Comparison of ENCODE assay signal across 1 cellular context in the genomic region with DNA sequence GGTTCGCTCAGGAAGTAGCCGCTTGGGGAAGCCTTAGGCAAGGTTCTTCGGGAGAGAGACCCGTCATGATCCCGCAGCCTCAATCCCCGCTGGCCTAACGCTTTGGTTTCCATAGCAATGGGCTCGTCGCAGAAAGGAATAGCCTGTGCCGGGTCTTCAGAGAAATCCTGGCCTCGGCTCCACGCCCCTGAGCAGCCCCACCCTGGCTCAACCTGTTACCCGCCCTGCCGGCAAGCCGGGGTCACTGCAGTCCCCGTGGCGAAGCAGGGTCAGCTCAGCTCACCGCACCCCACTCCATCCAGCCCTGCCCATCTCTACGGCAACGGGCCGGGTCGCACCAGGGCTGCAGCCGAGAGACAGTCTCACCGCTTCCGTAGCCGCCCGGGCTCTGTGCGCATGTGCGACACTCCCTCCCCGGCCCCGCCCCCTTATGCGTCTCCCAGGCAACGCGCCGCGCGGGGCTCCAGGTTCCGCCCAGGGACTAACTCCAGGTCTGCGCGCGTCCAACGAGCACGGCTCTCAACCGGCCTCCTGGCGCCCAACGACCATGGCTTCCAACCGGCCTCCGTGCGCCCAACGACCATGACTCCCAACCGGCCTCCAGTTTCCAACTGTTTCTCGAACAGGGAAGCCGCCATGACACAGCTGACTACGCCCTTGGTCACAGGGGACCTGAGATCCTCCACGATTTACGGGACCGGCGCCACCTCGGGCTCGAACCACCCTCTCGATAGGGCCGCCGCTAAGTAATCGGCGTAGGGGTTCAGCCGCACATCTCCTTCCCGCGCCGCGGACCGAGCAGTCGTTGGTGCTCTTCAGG.
TF ChIP-seq lines count a peak whose summit lies in the region.

Gene DUSP18 (minus strand): TSS at position 390 of the 820 bp plus-strand sequence. CDS start 3,872 bp downstream, outside the sequence.

TF ChIP-seq in HepG2, 621 proteins besides CTCF, POLR2A, EP300 and RAD21 (continued from another document and continues in another):
- TF ChIP-seq ZNF7 (CRISPR knock-in tag; IDR thresholded peaks at IDR 0.05) (no peak), ZNF383 (CRISPR knock-in tag; IDR thresholded peaks at IDR 0.05; ENCODE audit: borderline replicate concordance) (no peak), CBX5 (CRISPR knock-in tag; IDR thresholded peaks at IDR 0.05; ENCODE audit: borderline replicate concordance) (no peak), KDM6A (CRISPR knock-in tag; IDR thresholded peaks at IDR 0.05; ENCODE audit: low read depth) (no peak), ZNF337 (CRISPR knock-in tag; IDR thresholded peaks at IDR 0.05; ENCODE audit: borderline replicate concordance, low read depth) (no peak), ZNF768 (CRISPR knock-in tag; IDR thresholded peaks at IDR 0.05) (peak; percentile 14; the same call in 1 of the 2 replicates), SUZ12 (IDR thresholded peaks at IDR 0.05; ENCODE audit: low read depth, low read length) (no peak), SNRNP70 (IDR thresholded peaks at IDR 0.05; ENCODE audit: low read depth, low read length) (no peak), HIVEP1 (CRISPR knock-in tag; IDR thresholded peaks at IDR 0.05) (no peak; the same call in 1 of the 2 replicates), ZNF841 (CRISPR knock-in tag; IDR thresholded peaks at IDR 0.05; ENCODE audit: borderline replicate concordance) (no peak), ZBTB4 (CRISPR knock-in tag; IDR thresholded peaks at IDR 0.05; ENCODE audit: borderline replicate concordance) (no peak), ZFYVE20 (CRISPR knock-in tag; IDR thresholded peaks at IDR 0.05; ENCODE audit: borderline replicate concordance, low read depth) (0 out of 2 replicates have a peak, but pooled peaks have one; percentile 26), PAWR (CRISPR knock-in tag; IDR thresholded peaks at IDR 0.05; ENCODE audit: borderline replicate concordance) (no peak), ZNF224 (CRISPR knock-in tag; IDR thresholded peaks at IDR 0.05) (no peak), ZNF354B (CRISPR knock-in tag; IDR thresholded peaks at IDR 0.05) (no peak), KLF12 (CRISPR knock-in tag; IDR thresholded peaks at IDR 0.05; ENCODE audit: borderline replicate concordance) (peak; percentile 63; the same call in 1 of the 2 replicates), CCAR2 (optimal IDR thresholded peaks at IDR 0.05; ENCODE audit: low read depth, low read length) (no peak), ARHGAP35 (CRISPR knock-in tag; IDR thresholded peaks at IDR 0.05; ENCODE audit: borderline replicate concordance) (no peak), FOXO1 (CRISPR knock-in tag; IDR thresholded peaks at IDR 0.05) (no peak), NFRKB (IDR thresholded peaks at IDR 0.05) (no peak), NBN (conservative IDR thresholded peaks at IDR 0.05) (no peak), BHLHE40 (IDR thresholded peaks at IDR 0.05; ENCODE audit: low read length) (no peak), PLRG1 (conservative IDR thresholded peaks at IDR 0.05) (no peak), HDAC6 (IDR thresholded peaks at IDR 0.05; ENCODE audit: low read depth, low read length) (no peak), NFIC (IDR thresholded peaks at IDR 0.05; ENCODE audit: low read length) (no peak), ATRX (CRISPR knock-in tag; IDR thresholded peaks at IDR 0.05; ENCODE audit: borderline replicate concordance) (no peak), ZNF546 (CRISPR knock-in tag; conservative IDR thresholded peaks at IDR 0.05) (no peak), ZNF292 (CRISPR knock-in tag; IDR thresholded peaks at IDR 0.05; ENCODE audit: borderline replicate concordance, low read depth) (no peak), MIER3 (CRISPR knock-in tag; IDR thresholded peaks at IDR 0.05; ENCODE audit: borderline replicate concordance) (no peak), ZNF703 (CRISPR knock-in tag; IDR thresholded peaks at IDR 0.05; ENCODE audit: borderline replicate concordance) (no peak)
- TF ChIP-seq, protein P1, sequence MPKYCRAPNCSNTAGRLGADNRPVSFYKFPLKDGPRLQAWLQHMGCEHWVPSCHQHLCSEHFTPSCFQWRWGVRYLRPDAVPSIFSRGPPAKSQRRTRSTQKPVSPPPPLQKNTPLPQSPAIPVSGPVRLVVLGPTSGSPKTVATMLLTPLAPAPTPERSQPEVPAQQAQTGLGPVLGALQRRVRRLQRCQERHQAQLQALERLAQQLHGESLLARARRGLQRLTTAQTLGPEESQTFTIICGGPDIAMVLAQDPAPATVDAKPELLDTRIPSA (CRISPR knock-in tag; IDR thresholded peaks at IDR 0.05; ENCODE audit: borderline replicate concordance) = no peak
- TF ChIP-seq, protein P2, sequence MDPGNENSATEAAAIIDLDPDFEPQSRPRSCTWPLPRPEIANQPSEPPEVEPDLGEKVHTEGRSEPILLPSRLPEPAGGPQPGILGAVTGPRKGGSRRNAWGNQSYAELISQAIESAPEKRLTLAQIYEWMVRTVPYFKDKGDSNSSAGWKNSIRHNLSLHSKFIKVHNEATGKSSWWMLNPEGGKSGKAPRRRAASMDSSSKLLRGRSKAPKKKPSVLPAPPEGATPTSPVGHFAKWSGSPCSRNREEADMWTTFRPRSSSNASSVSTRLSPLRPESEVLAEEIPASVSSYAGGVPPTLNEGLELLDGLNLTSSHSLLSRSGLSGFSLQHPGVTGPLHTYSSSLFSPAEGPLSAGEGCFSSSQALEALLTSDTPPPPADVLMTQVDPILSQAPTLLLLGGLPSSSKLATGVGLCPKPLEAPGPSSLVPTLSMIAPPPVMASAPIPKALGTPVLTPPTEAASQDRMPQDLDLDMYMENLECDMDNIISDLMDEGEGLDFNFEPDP (CRISPR knock-in tag; conservative IDR thresholded peaks at IDR 0.05) = no peak
- TF ChIP-seq, protein P3, sequence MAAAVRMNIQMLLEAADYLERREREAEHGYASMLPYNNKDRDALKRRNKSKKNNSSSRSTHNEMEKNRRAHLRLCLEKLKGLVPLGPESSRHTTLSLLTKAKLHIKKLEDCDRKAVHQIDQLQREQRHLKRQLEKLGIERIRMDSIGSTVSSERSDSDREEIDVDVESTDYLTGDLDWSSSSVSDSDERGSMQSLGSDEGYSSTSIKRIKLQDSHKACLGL (CRISPR knock-in tag; IDR thresholded peaks at IDR 0.05) = 0 out of 2 replicates have a peak, but pooled peaks have one; percentile 31
- TF ChIP-seq, protein P4, sequence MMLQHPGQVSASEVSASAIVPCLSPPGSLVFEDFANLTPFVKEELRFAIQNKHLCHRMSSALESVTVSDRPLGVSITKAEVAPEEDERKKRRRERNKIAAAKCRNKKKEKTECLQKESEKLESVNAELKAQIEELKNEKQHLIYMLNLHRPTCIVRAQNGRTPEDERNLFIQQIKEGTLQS (CRISPR knock-in tag; IDR thresholded peaks at IDR 0.05) = no peak
- TF ChIP-seq, protein P5, sequence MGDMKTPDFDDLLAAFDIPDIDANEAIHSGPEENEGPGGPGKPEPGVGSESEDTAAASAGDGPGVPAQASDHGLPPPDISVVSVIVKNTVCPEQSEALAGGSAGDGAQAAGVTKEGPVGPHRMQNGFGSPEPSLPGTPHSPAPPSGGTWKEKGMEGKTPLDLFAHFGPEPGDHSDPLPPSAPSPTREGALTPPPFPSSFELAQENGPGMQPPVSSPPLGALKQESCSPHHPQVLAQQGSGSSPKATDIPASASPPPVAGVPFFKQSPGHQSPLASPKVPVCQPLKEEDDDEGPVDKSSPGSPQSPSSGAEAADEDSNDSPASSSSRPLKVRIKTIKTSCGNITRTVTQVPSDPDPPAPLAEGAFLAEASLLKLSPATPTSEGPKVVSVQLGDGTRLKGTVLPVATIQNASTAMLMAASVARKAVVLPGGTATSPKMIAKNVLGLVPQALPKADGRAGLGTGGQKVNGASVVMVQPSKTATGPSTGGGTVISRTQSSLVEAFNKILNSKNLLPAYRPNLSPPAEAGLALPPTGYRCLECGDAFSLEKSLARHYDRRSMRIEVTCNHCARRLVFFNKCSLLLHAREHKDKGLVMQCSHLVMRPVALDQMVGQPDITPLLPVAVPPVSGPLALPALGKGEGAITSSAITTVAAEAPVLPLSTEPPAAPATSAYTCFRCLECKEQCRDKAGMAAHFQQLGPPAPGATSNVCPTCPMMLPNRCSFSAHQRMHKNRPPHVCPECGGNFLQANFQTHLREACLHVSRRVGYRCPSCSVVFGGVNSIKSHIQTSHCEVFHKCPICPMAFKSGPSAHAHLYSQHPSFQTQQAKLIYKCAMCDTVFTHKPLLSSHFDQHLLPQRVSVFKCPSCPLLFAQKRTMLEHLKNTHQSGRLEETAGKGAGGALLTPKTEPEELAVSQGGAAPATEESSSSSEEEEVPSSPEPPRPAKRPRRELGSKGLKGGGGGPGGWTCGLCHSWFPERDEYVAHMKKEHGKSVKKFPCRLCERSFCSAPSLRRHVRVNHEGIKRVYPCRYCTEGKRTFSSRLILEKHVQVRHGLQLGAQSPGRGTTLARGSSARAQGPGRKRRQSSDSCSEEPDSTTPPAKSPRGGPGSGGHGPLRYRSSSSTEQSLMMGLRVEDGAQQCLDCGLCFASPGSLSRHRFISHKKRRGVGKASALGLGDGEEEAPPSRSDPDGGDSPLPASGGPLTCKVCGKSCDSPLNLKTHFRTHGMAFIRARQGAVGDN (CRISPR knock-in tag; IDR thresholded peaks at IDR 0.05) = peak; percentile 83
- TF ChIP-seq, protein P6, sequence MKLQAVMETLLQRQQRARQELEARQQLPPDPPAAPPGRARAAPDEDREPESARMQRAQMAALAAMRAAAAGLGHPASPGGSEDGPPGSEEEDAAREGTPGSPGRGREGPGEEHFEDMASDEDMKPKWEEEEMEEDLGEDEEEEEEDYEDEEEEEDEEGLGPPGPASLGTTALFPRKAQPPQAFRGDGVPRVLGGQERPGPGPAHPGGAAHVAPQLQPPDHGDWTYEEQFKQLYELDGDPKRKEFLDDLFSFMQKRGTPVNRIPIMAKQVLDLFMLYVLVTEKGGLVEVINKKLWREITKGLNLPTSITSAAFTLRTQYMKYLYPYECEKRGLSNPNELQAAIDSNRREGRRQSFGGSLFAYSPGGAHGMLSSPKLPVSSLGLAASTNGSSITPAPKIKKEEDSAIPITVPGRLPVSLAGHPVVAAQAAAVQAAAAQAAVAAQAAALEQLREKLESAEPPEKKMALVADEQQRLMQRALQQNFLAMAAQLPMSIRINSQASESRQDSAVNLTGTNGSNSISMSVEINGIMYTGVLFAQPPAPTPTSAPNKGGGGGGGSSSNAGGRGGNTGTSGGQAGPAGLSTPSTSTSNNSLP (IDR thresholded peaks at IDR 0.05; ENCODE audit: low read depth, low read length) = no peak
- TF ChIP-seq, protein P7, sequence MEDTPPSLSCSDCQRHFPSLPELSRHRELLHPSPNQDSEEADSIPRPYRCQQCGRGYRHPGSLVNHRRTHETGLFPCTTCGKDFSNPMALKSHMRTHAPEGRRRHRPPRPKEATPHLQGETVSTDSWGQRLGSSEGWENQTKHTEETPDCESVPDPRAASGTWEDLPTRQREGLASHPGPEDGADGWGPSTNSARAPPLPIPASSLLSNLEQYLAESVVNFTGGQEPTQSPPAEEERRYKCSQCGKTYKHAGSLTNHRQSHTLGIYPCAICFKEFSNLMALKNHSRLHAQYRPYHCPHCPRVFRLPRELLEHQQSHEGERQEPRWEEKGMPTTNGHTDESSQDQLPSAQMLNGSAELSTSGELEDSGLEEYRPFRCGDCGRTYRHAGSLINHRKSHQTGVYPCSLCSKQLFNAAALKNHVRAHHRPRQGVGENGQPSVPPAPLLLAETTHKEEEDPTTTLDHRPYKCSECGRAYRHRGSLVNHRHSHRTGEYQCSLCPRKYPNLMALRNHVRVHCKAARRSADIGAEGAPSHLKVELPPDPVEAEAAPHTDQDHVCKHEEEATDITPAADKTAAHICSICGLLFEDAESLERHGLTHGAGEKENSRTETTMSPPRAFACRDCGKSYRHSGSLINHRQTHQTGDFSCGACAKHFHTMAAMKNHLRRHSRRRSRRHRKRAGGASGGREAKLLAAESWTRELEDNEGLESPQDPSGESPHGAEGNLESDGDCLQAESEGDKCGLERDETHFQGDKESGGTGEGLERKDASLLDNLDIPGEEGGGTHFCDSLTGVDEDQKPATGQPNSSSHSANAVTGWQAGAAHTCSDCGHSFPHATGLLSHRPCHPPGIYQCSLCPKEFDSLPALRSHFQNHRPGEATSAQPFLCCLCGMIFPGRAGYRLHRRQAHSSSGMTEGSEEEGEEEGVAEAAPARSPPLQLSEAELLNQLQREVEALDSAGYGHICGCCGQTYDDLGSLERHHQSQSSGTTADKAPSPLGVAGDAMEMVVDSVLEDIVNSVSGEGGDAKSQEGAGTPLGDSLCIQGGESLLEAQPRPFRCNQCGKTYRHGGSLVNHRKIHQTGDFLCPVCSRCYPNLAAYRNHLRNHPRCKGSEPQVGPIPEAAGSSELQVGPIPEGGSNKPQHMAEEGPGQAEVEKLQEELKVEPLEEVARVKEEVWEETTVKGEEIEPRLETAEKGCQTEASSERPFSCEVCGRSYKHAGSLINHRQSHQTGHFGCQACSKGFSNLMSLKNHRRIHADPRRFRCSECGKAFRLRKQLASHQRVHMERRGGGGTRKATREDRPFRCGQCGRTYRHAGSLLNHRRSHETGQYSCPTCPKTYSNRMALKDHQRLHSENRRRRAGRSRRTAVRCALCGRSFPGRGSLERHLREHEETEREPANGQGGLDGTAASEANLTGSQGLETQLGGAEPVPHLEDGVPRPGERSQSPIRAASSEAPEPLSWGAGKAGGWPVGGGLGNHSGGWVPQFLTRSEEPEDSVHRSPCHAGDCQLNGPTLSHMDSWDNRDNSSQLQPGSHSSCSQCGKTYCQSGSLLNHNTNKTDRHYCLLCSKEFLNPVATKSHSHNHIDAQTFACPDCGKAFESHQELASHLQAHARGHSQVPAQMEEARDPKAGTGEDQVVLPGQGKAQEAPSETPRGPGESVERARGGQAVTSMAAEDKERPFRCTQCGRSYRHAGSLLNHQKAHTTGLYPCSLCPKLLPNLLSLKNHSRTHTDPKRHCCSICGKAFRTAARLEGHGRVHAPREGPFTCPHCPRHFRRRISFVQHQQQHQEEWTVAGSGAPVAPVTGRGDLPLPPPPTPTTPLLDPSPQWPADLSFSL (CRISPR knock-in tag; IDR thresholded peaks at IDR 0.05) = no peak
